ENCODE assay signal across 6 cellular contexts in genomic region chr3:1561397-1561796, GRCh38.
"Had no signal": no experiment of that assay in that cellular context is flagged by ENCODE, and none has a peak within 500 bp of the region (broad histone marks: within the 10 kb centered on the region; RNA-seq: fewer than 3 reads in every experiment).

No MANE protein-coding gene starts in this region.

- H3K4me3 ChIP-seq: GM23248, HAP-1 had no signal

- H3K4me1 ChIP-seq: HAP-1 had no signal

- H3K27ac ChIP-seq: GM23248, HL-60 had no signal

- H3K36me3 ChIP-seq: HAP-1 had no signal

- DNase-seq: GM23248, GOT3, H7, HFFc6 had no signal

- H3K9me3 ChIP-seq: HAP-1 had no signal
